Comparison of ENCODE assay signal across 8 cellular contexts in the genomic region with DNA sequence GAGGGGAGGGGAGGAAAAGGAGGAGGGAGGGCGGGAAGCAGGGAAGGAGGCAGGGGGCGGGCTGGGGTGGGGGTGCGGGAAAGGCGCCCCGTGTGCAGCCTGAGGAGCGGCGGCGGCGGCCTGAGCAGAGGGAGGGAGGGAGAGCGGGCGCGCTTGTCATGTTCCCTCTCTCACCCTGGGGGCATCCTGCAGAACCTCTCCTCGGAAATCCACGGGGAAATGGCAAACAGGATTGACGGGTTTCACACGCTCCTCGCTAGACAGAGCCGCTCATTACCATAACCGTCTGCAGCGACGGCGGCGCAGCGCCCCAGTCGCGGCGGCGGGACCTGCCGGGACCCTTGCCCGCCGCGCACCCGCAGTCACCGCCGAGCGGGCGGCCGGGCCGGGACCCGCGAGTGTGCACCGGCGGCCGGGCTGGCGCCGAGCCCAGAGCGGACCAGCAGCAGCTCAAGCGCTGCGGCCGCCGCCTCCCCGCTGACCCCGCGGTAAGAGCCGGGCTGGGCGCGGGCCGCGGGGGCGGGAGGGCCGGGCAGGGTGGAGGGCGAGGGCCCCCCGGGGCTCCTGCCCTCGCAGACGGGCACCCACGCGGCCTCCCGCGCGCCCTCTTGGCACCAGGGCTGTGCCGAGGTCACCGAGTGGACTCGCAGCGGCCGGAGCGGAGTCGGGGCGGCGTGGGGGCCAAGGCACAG. TPM values are rescaled to one million over a fixed set of nuclear protein-coding genes. Genes with fewer than 3 reads are reported as not detected.
DNase-seq lines count a peak whose midpoint lies in the region; ATAC-seq and TF ChIP-seq lines count a peak whose summit lies in the region.

TSS of gene SERTAD4 (plus strand) at position 273 of the 692 bp plus-strand sequence. CDS start 5,165 bp downstream, outside the sequence.

- H3K4me3 ChIP-seq in liver (ENCODE audit: low read depth in 1 of 3, low read length in 3 of 3) (peak within 1 kb of the TSS in 2 of 3 donors; percentile 15 to 56), stomach smooth muscle (ENCODE audit: low read length in 2 of 2) (peak within 1 kb of the TSS; percentile 78 to 85)

- no peaks in the 10 kb centered on the region for H3K36me3 Mint-ChIP-seq in activated CD8-positive, alpha-beta memory T cell treated with anti-CD3 and anti-CD28 coated beads, Interleukin-2, amount 10 ng/mL, durations not matched to agents 7 days and 5 days

- TF ChIP-seq CTCF in liver (IDR thresholded peaks at IDR 0.05; ENCODE audit: low read depth, low read length, missing input control): no peak

- CTCF ChIA-PET in activated CD8-positive, alpha-beta memory T cell treated with anti-CD3 and anti-CD28 coated beads, Interleukin-2, amount 10 ng/mL, durations not matched to agents 7 days and 5 days (lab: Charles Lee): no interaction called here

- ATAC-seq in activated CD8-positive, alpha-beta memory T cell treated with anti-CD3 and anti-CD28 coated beads, Interleukin-2, amount 10 ng/mL, durations not matched to agents 7 days and 5 days: peak; percentile 30
- no peak for ATAC-seq in HG03565 (IDR thresholded peaks at IDR 0.05; ENCODE audit: unreplicated experiment)
- no peak for ATAC-seq in GM19467 (IDR thresholded peaks at IDR 0.05; ENCODE audit: unreplicated experiment)

- H3K27me3 ChIP-seq in liver (ENCODE audit: control insufficient read depth in 4 of 4, insufficient read depth in 4 of 4, low read length in 3 of 4) (peaks cover 0 to 15% (median 10%) of the 10 kb centered on the region in 4 donors), stomach smooth muscle (ENCODE audit: control insufficient read depth in 1 of 2, insufficient read depth in 2 of 2, low read length in 2 of 2) (no peaks in the 10 kb centered on the region)

- H3K27ac Mint-ChIP-seq in activated CD8-positive, alpha-beta memory T cell treated with anti-CD3 and anti-CD28 coated beads, Interleukin-2, amount 10 ng/mL, durations not matched to agents 7 days and 5 days: no peak within 1 kb of the TSS

- H3K27me3 Mint-ChIP-seq in activated CD8-positive, alpha-beta memory T cell treated with anti-CD3 and anti-CD28 coated beads, Interleukin-2, amount 10 ng/mL, durations not matched to agents 7 days and 5 days: peaks cover 67% of the 10 kb centered on the region

- H3K4me1 Mint-ChIP-seq in activated CD8-positive, alpha-beta memory T cell treated with anti-CD3 and anti-CD28 coated beads, Interleukin-2, amount 10 ng/mL, durations not matched to agents 7 days and 5 days: peaks cover 4% of the 10 kb centered on the region

- TF ChIP-seq RAD21 in liver (IDR thresholded peaks at IDR 0.05): no peak

- 2% methylated on average over 79 of the region's 79 CpGs for WGBS in liver

- no peak for DNase-seq in activated CD8-positive, alpha-beta memory T cell treated with anti-CD3 and anti-CD28 coated beads, Interleukin-2, amount 10 ng/mL, durations not matched to agents 7 days and 5 days
- DNase-seq in activated CD8-positive, alpha-beta memory T cell treated with anti-CD3 and anti-CD28 coated beads, Interleukin-2, amount 50 U/mL, for 4 hours: no peak
- DNase-seq in NCI-H82 treated with DMSO at 0.1 percent for 48 hours (lab: John Stamatoyannopoulos, UW; ENCODE audit: unreplicated experiment) (peak; percentile 56), dedifferentiated amniotic fluid mesenchymal stem cell (ENCODE audit: extremely low spot score) (peak; percentile 67)

- H3K9me3 ChIP-seq in liver (ENCODE audit: control insufficient read depth in 4 of 4, low read length in 3 of 4) (no peaks in the 10 kb centered on the region), stomach smooth muscle (ENCODE audit: control insufficient read depth in 2 of 2, low read length in 2 of 2) (no peaks in the 10 kb centered on the region)

- no peaks in the 10 kb centered on the region for H3K36me3 ChIP-seq in liver (ENCODE audit: control insufficient read depth in 4 of 4, insufficient read depth in 3 of 4, low read depth in 1 of 4, low read length in 3 of 4)
- no peaks in the 10 kb centered on the region for H3K36me3 ChIP-seq in stomach smooth muscle (ENCODE audit: control insufficient read depth in 2 of 2, insufficient read depth in 2 of 2, low read length in 2 of 2)

- H3K9ac ChIP-seq in liver (ENCODE audit: low read depth in 1 of 2, low read length in 2 of 2) (no peak within 1 kb of the TSS), stomach smooth muscle (ENCODE audit: low read length in 2 of 2) (peak within 1 kb of the TSS; percentile 74 to 80)

- H3K9me3 Mint-ChIP-seq in activated CD8-positive, alpha-beta memory T cell treated with anti-CD3 and anti-CD28 coated beads, Interleukin-2, amount 10 ng/mL, durations not matched to agents 7 days and 5 days (ENCODE audit: low read depth): no peaks in the 10 kb centered on the region

- H3K4me1 ChIP-seq in liver (ENCODE audit: control insufficient read depth in 4 of 4, insufficient read depth in 4 of 4, low read length in 3 of 4) (peaks cover 10 to 19% (median 11%) of the 10 kb centered on the region in 4 donors), stomach smooth muscle (ENCODE audit: control insufficient read depth, insufficient read depth, low read length) (peaks cover 23% of the 10 kb centered on the region)

- H3K4me3 Mint-ChIP-seq in activated CD8-positive, alpha-beta memory T cell treated with anti-CD3 and anti-CD28 coated beads, Interleukin-2, amount 10 ng/mL, durations not matched to agents 7 days and 5 days: no peak within 1 kb of the TSS

- no peak within 1 kb of the TSS for H3K27ac ChIP-seq in liver (ENCODE audit: low read depth in 1 of 2, low read length in 2 of 2)
- peak within 1 kb of the TSS; percentile 95 for H3K27ac ChIP-seq in stomach smooth muscle (ENCODE audit: low read length)

TF ChIP-seq in liver, 16 proteins besides CTCF, POLR2A, EP300 and RAD21:
- TF ChIP-seq RXRA (IDR thresholded peaks at IDR 0.05): no peak
- TF ChIP-seq, protein P1, sequence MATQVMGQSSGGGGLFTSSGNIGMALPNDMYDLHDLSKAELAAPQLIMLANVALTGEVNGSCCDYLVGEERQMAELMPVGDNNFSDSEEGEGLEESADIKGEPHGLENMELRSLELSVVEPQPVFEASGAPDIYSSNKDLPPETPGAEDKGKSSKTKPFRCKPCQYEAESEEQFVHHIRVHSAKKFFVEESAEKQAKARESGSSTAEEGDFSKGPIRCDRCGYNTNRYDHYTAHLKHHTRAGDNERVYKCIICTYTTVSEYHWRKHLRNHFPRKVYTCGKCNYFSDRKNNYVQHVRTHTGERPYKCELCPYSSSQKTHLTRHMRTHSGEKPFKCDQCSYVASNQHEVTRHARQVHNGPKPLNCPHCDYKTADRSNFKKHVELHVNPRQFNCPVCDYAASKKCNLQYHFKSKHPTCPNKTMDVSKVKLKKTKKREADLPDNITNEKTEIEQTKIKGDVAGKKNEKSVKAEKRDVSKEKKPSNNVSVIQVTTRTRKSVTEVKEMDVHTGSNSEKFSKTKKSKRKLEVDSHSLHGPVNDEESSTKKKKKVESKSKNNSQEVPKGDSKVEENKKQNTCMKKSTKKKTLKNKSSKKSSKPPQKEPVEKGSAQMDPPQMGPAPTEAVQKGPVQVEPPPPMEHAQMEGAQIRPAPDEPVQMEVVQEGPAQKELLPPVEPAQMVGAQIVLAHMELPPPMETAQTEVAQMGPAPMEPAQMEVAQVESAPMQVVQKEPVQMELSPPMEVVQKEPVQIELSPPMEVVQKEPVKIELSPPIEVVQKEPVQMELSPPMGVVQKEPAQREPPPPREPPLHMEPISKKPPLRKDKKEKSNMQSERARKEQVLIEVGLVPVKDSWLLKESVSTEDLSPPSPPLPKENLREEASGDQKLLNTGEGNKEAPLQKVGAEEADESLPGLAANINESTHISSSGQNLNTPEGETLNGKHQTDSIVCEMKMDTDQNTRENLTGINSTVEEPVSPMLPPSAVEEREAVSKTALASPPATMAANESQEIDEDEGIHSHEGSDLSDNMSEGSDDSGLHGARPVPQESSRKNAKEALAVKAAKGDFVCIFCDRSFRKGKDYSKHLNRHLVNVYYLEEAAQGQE (IDR thresholded peaks at IDR 0.05): no peak
- TF ChIP-seq, protein P2, sequence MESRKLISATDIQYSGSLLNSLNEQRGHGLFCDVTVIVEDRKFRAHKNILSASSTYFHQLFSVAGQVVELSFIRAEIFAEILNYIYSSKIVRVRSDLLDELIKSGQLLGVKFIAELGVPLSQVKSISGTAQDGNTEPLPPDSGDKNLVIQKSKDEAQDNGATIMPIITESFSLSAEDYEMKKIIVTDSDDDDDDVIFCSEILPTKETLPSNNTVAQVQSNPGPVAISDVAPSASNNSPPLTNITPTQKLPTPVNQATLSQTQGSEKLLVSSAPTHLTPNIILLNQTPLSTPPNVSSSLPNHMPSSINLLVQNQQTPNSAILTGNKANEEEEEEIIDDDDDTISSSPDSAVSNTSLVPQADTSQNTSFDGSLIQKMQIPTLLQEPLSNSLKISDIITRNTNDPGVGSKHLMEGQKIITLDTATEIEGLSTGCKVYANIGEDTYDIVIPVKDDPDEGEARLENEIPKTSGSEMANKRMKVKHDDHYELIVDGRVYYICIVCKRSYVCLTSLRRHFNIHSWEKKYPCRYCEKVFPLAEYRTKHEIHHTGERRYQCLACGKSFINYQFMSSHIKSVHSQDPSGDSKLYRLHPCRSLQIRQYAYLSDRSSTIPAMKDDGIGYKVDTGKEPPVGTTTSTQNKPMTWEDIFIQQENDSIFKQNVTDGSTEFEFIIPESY (IDR thresholded peaks at IDR 0.05): no peak
- no peak for TF ChIP-seq JUND (IDR thresholded peaks at IDR 0.05)
- TF ChIP-seq TAF1 (conservative IDR thresholded peaks at IDR 0.05): no peak
- TF ChIP-seq ATF3 (IDR thresholded peaks at IDR 0.05): no peak
- no peak for TF ChIP-seq HNF4G (IDR thresholded peaks at IDR 0.05)
- no peak for TF ChIP-seq SP1 (IDR thresholded peaks at IDR 0.05)
- TF ChIP-seq YY1 (IDR thresholded peaks at IDR 0.05): no peak
- TF ChIP-seq MAX (IDR thresholded peaks at IDR 0.05): no peak
- TF ChIP-seq EGR1 (IDR thresholded peaks at IDR 0.05; ENCODE audit: low read depth in 2 of 2): no peak
- no peak for TF ChIP-seq GABPA (IDR thresholded peaks at IDR 0.05 in 1 of 2, conservative IDR thresholded peaks at IDR 0.05 in 1 of 2)
- TF ChIP-seq NR2F2 (IDR thresholded peaks at IDR 0.05): no peak
- no peak for TF ChIP-seq HNF4A (conservative IDR thresholded peaks at IDR 0.05)
- TF ChIP-seq FOXA1 (IDR thresholded peaks at IDR 0.05): no peak
- TF ChIP-seq FOXA2 (IDR thresholded peaks at IDR 0.05): no peak

RNA-seq across cellular contexts. Expression of gene SERTAD4, which starts in this region (rescaled TPM):
- not detected for total RNA-seq in activated CD8-positive, alpha-beta memory T cell treated with anti-CD3 and anti-CD28 coated beads, Interleukin-2, amount 10 ng/mL, durations not matched to agents 7 days and 5 days
- total RNA-seq in liver: under 1 TPM; under 0.01 TPM
- polyA plus RNA-seq in liver: under 1 TPM in 1 of 2 donors, not detected in 1; 0.02 TPM

Comparison
In these comparisons a context has a peak if more than half of its experiments do, and no peak if none do; other contexts are left out.
1. Peak in ATAC-seq in activated CD8-positive, alpha-beta memory T cell treated with anti-CD3 and anti-CD28 coated beads, Interleukin-2, amount 10 ng/mL, durations not matched to agents 7 days and 5 days; RNA of the gene not detected or under 1 TPM.
2. DNase-seq: peak in NCI-H82 treated with DMSO at 0.1 percent for 48 hours (single experiment) and dedifferentiated amniotic fluid mesenchymal stem cell (single experiment); none in activated CD8-positive, alpha-beta memory T cell treated with anti-CD3 and anti-CD28 coated beads, Interleukin-2, amount 10 ng/mL, durations not matched to agents 7 days and 5 days (single experiment) and activated CD8-positive, alpha-beta memory T cell treated with anti-CD3 and anti-CD28 coated beads, Interleukin-2, amount 50 U/mL, for 4 hours (single experiment).
3. H3K9ac ChIP-seq: peak in stomach smooth muscle (2 of 2); none in liver (0 of 2).